ENCODE assay signal across 1 cellular context in the genomic region with DNA sequence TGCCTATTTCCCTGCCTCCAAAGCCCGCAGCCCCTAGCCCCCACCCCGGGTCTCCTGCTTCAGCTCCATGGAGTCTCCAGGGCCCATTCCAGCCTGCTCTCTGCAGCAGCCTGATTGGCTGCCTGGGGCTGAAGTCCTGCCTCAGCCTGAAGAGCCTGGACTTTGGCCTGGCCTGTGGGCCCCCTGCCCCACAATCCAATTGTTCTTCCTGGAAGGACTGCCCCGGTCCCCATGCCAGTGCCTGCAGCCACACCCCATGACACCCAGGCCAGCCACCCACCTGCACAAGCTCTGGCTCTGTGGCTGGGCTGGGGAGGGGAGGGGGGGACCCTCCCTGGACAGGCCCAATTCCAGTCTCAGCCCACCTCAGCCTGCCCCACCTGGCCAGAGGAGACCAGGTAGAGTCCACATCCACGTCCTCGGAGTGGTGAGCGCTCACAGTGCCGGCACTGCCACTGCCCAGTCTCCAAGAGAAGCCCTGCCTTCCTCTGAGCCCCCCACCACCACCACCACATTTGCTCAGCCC.
TF ChIP-seq lines count a peak whose summit lies in the region.

No MANE protein-coding gene starts in this region.

TF ChIP-seq in HepG2, 621 proteins besides CTCF, POLR2A, EP300 and RAD21 (continued from another document):
- TF ChIP-seq, protein P1, sequence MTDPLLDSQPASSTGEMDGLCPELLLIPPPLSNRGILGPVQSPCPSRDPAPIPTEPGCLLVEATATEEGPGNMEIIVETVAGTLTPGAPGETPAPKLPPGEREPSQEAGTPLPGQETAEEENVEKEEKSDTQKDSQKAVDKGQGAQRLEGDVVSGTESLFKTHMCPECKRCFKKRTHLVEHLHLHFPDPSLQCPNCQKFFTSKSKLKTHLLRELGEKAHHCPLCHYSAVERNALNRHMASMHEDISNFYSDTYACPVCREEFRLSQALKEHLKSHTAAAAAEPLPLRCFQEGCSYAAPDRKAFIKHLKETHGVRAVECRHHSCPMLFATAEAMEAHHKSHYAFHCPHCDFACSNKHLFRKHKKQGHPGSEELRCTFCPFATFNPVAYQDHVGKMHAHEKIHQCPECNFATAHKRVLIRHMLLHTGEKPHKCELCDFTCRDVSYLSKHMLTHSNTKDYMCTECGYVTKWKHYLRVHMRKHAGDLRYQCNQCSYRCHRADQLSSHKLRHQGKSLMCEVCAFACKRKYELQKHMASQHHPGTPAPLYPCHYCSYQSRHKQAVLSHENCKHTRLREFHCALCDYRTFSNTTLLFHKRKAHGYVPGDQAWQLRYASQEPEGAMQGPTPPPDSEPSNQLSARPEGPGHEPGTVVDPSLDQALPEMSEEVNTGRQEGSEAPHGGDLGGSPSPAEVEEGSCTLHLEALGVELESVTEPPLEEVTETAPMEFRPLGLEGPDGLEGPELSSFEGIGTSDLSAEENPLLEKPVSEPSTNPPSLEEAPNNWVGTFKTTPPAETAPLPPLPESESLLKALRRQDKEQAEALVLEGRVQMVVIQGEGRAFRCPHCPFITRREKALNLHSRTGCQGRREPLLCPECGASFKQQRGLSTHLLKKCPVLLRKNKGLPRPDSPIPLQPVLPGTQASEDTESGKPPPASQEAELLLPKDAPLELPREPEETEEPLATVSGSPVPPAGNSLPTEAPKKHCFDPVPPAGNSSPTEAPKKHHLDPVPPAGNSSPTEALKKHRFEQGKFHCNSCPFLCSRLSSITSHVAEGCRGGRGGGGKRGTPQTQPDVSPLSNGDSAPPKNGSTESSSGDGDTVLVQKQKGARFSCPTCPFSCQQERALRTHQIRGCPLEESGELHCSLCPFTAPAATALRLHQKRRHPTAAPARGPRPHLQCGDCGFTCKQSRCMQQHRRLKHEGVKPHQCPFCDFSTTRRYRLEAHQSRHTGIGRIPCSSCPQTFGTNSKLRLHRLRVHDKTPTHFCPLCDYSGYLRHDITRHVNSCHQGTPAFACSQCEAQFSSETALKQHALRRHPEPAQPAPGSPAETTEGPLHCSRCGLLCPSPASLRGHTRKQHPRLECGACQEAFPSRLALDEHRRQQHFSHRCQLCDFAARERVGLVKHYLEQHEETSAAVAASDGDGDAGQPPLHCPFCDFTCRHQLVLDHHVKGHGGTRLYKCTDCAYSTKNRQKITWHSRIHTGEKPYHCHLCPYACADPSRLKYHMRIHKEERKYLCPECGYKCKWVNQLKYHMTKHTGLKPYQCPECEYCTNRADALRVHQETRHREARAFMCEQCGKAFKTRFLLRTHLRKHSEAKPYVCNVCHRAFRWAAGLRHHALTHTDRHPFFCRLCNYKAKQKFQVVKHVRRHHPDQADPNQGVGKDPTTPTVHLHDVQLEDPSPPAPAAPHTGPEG (CRISPR knock-in tag; IDR thresholded peaks at IDR 0.05): no peak
- TF ChIP-seq ZNF768 (CRISPR knock-in tag; IDR thresholded peaks at IDR 0.05) (no peak), ZC3H4 (CRISPR knock-in tag; IDR thresholded peaks at IDR 0.05; ENCODE audit: borderline replicate concordance) (0 out of 2 replicates have a peak, but pooled peaks have one; percentile 19), AGO2 (optimal IDR thresholded peaks at IDR 0.05; ENCODE audit: low read depth, low read length) (peak; percentile 60), MTERF4 (CRISPR knock-in tag; IDR thresholded peaks at IDR 0.05) (no peak), ZNF772 (CRISPR knock-in tag; IDR thresholded peaks at IDR 0.05) (peak; percentile 73), NR2F1 (CRISPR knock-in tag; IDR thresholded peaks at IDR 0.05) (peak in 1 of 2 experiments; percentile 73; a peak in 3 of 4 replicates), PRDM10 (CRISPR knock-in tag; IDR thresholded peaks at IDR 0.05; ENCODE audit: low read depth) (peak; percentile 65; the same call in 1 of the 2 replicates), ZNF251 (CRISPR knock-in tag; IDR thresholded peaks at IDR 0.05) (no peak), HOXA5 (CRISPR knock-in tag; IDR thresholded peaks at IDR 0.05) (peak; percentile 84), ZNF556 (CRISPR knock-in tag; IDR thresholded peaks at IDR 0.05; ENCODE audit: borderline replicate concordance) (no peak), ZNF547 (CRISPR knock-in tag; IDR thresholded peaks at IDR 0.05) (no peak), ZNF468 (CRISPR knock-in tag; IDR thresholded peaks at IDR 0.05) (no peak), ZNF292 (CRISPR knock-in tag; IDR thresholded peaks at IDR 0.05; ENCODE audit: borderline replicate concordance, low read depth) (peak; percentile 88), PPARG (CRISPR knock-in tag; conservative IDR thresholded peaks at IDR 0.05) (no peak), CREBL2 (CRISPR knock-in tag; IDR thresholded peaks at IDR 0.05; ENCODE audit: borderline replicate concordance) (no peak), ZXDC (CRISPR knock-in tag; IDR thresholded peaks at IDR 0.05) (no peak), TBX2 (CRISPR knock-in tag; IDR thresholded peaks at IDR 0.05; ENCODE audit: borderline replicate concordance) (peak; percentile 91), EED (CRISPR knock-in tag; IDR thresholded peaks at IDR 0.05) (peak; percentile 85), NKX3-1 (CRISPR knock-in tag; IDR thresholded peaks at IDR 0.05) (no peak), ZFP82 (CRISPR knock-in tag; IDR thresholded peaks at IDR 0.05; ENCODE audit: borderline replicate concordance) (no peak), RBFOX2 (IDR thresholded peaks at IDR 0.05; ENCODE audit: low read depth, low read length) (peak; percentile 80)
- TF ChIP-seq, protein P2, sequence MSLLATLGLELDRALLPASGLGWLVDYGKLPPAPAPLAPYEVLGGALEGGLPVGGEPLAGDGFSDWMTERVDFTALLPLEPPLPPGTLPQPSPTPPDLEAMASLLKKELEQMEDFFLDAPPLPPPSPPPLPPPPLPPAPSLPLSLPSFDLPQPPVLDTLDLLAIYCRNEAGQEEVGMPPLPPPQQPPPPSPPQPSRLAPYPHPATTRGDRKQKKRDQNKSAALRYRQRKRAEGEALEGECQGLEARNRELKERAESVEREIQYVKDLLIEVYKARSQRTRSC (CRISPR knock-in tag; IDR thresholded peaks at IDR 0.05; ENCODE audit: low read depth): no peak
- TF ChIP-seq, protein P3, sequence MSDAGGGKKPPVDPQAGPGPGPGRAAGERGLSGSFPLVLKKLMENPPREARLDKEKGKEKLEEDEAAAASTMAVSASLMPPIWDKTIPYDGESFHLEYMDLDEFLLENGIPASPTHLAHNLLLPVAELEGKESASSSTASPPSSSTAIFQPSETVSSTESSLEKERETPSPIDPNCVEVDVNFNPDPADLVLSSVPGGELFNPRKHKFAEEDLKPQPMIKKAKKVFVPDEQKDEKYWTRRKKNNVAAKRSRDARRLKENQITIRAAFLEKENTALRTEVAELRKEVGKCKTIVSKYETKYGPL (CRISPR knock-in tag; IDR thresholded peaks at IDR 0.05): no peak
- TF ChIP-seq, protein P4, sequence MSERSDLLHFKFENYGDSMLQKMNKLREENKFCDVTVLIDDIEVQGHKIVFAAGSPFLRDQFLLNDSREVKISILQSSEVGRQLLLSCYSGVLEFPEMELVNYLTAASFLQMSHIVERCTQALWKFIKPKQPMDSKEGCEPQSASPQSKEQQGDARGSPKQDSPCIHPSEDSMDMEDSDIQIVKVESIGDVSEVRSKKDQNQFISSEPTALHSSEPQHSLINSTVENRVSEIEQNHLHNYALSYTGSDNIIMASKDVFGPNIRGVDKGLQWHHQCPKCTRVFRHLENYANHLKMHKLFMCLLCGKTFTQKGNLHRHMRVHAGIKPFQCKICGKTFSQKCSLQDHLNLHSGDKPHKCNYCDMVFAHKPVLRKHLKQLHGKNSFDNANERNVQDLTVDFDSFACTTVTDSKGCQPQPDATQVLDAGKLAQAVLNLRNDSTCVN (CRISPR knock-in tag; IDR thresholded peaks at IDR 0.05; ENCODE audit: borderline replicate concordance): peak; percentile 55
TF ChIP-seq in HepG2: peak in this region for 261.
